8 cellular contexts compared by ENCODE assay signal in genomic region chr10:98414578-98414931, GRCh38. TPM values are rescaled to one million over a fixed set of nuclear protein-coding genes. Genes with fewer than 3 reads are reported as not detected.
DNase-seq lines count a peak whose midpoint lies in the region; ATAC-seq lines count a peak whose summit lies in the region.

No MANE protein-coding gene starts in this region.

- H3K9me3 Mint-ChIP-seq in immature natural killer cell: no peaks in the 10 kb centered on the region

- peaks cover 23 to 36% of the 10 kb centered on the region in 2 donors for H3K4me1 Mint-ChIP-seq in immature natural killer cell

- peak overlapping the region; percentile 92 to 95 for H3K4me3 ChIP-seq in stomach smooth muscle (ENCODE audit: low read length in 2 of 2)

- peaks cover 11 to 13% of the 10 kb centered on the region in 2 donors for H3K36me3 ChIP-seq in stomach smooth muscle (ENCODE audit: control insufficient read depth in 2 of 2, insufficient read depth in 2 of 2, low read length in 2 of 2)

- DNase-seq in immature natural killer cell (peak in 1 of 3 donors; percentile 5), medulla oblongata (ENCODE audit: extremely low spot score) (no peak), NCI-H1694 treated with DMSO at 0.1 percent for 48 hours (lab: John Stamatoyannopoulos, UW) (no peak), NCI-H1417 (lab: John Stamatoyannopoulos, UW) (no peak), Ammon's horn (ENCODE audit: low spot score) (no peak)

- WGBS in adipose tissue, 3 donors: 37 to 49% (median 38%) methylated on average over 3 of the region's 3 CpGs

- H3K9me3 ChIP-seq in stomach smooth muscle (ENCODE audit: control insufficient read depth in 2 of 2, low read length in 2 of 2): no peaks in the 10 kb centered on the region

- ATAC-seq in HG03460 (IDR thresholded peaks at IDR 0.05; ENCODE audit: unreplicated experiment): peak; percentile 3

- H3K27me3 ChIP-seq in stomach smooth muscle (ENCODE audit: control insufficient read depth in 1 of 2, insufficient read depth in 2 of 2, low read length in 2 of 2): no peaks in the 10 kb centered on the region

- peak overlapping the region; percentile 75 to 98 (median 94) for H3K27ac Mint-ChIP-seq in immature natural killer cell

- peaks cover 3 to 9% (median 3%) of the 10 kb centered on the region in 3 donors for H3K36me3 Mint-ChIP-seq in immature natural killer cell

- peak overlapping the region; percentile 95 to 99 (median 97) for H3K4me3 Mint-ChIP-seq in immature natural killer cell

- H3K9ac ChIP-seq in stomach smooth muscle (ENCODE audit: low read length in 2 of 2): peak overlapping the region; percentile 83 to 86

- peaks cover 0 to 3% (median 2%) of the 10 kb centered on the region in 3 donors for H3K27me3 Mint-ChIP-seq in immature natural killer cell (ENCODE audit: low read depth in 3 of 3)

- H3K27ac ChIP-seq in adipose tissue (ENCODE audit: low read depth, low read length) (peak overlapping the region; percentile 24), stomach smooth muscle (ENCODE audit: low read length) (peak overlapping the region; percentile 79)

- peaks cover 22% of the 10 kb centered on the region for H3K4me1 ChIP-seq in stomach smooth muscle (ENCODE audit: control insufficient read depth, insufficient read depth, low read length)

RNA-seq across cellular contexts. Expression of gene PYROXD2, which starts 0.4 kb away (rescaled TPM):
- polyA plus RNA-seq in adipose tissue (1 to 10 TPM; 2.7 to 9.9 (median 7.4) TPM), immature natural killer cell (10 to 100 TPM in 2 of 3 donors, 1 to 10 TPM in 1; 8.5 to 21.1 (median 17.3) TPM)

RNA-seq across cellular contexts. Expression of gene HPS1, which starts 32.2 kb away (rescaled TPM):
- 10 to 100 TPM; 23.6 to 45.0 (median 35.8) TPM for polyA plus RNA-seq in adipose tissue
- polyA plus RNA-seq in immature natural killer cell: 100 to 1,000 TPM in 1 of 3 donors, 10 to 100 TPM in 2; 72.4 to 110 (median 85.6) TPM
